ENCODE assay signal across 1 cellular context in the genomic region with DNA sequence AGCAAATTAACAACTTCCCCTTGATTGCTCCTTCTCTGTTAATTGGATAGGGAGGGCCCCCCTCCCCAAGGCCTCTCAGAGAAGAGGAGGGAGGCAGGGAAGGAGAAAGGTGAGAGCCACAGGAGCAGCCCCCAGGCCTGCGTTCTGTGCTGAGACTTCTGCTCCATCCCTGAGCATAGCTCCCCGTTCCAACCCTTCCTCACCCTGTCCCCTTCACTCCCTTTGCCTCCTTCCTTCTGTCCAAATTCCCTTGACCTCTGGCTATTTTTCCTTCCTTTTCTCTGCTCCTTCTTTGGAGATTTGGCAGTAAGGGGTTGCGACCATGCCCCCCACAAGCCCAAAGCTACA.
TF ChIP-seq lines count a peak whose summit lies in the region.

No MANE protein-coding gene starts in this region.

TF ChIP-seq in IMR-90, 13 proteins besides CTCF, POLR2A, EP300 and RAD21:
- TF ChIP-seq FOS (IDR thresholded peaks at IDR 0.05; ENCODE audit: low read depth, low read length) = no peak
- TF ChIP-seq SMC3 (IDR thresholded peaks at IDR 0.05; ENCODE audit: low read depth, low read length) = no peak
- TF ChIP-seq, protein P1, sequence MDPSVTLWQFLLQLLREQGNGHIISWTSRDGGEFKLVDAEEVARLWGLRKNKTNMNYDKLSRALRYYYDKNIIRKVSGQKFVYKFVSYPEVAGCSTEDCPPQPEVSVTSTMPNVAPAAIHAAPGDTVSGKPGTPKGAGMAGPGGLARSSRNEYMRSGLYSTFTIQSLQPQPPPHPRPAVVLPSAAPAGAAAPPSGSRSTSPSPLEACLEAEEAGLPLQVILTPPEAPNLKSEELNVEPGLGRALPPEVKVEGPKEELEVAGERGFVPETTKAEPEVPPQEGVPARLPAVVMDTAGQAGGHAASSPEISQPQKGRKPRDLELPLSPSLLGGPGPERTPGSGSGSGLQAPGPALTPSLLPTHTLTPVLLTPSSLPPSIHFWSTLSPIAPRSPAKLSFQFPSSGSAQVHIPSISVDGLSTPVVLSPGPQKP (IDR thresholded peaks at IDR 0.05; ENCODE audit: borderline replicate concordance, low read depth, low read length) = no peak
- TF ChIP-seq, protein P2, sequence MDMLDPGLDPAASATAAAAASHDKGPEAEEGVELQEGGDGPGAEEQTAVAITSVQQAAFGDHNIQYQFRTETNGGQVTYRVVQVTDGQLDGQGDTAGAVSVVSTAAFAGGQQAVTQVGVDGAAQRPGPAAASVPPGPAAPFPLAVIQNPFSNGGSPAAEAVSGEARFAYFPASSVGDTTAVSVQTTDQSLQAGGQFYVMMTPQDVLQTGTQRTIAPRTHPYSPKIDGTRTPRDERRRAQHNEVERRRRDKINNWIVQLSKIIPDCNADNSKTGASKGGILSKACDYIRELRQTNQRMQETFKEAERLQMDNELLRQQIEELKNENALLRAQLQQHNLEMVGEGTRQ (IDR thresholded peaks at IDR 0.05; ENCODE audit: low read depth, low read length) = no peak
- TF ChIP-seq MAZ (IDR thresholded peaks at IDR 0.05; ENCODE audit: borderline replicate concordance, low read depth, low read length) = no peak
- TF ChIP-seq BHLHE40 (IDR thresholded peaks at IDR 0.05; ENCODE audit: low read depth, low read length) = no peak
- TF ChIP-seq RCOR1 (IDR thresholded peaks at IDR 0.05; ENCODE audit: insufficient replicate concordance, low read length) = no peak
- TF ChIP-seq MXI1 (IDR thresholded peaks at IDR 0.05; ENCODE audit: borderline replicate concordance, low read depth, low read length) = no peak
- no peak for TF ChIP-seq RFX5 (IDR thresholded peaks at IDR 0.05; ENCODE audit: low read depth, low read length)
- no peak for TF ChIP-seq CHD1 (IDR thresholded peaks at IDR 0.05; ENCODE audit: low read depth, low read length)
- no peak for TF ChIP-seq NFE2L2 (IDR thresholded peaks at IDR 0.05; ENCODE audit: low read depth, low read length)
- no peak for TF ChIP-seq CEBPB (IDR thresholded peaks at IDR 0.05; ENCODE audit: low read depth, low read length)
- no peak for TF ChIP-seq MAFK (IDR thresholded peaks at IDR 0.05; ENCODE audit: low read depth, low read length)
TF ChIP-seq in IMR-90: peak in this region for 0.
